Comparison of ENCODE assay signal across 25 cellular contexts in the genomic region with DNA sequence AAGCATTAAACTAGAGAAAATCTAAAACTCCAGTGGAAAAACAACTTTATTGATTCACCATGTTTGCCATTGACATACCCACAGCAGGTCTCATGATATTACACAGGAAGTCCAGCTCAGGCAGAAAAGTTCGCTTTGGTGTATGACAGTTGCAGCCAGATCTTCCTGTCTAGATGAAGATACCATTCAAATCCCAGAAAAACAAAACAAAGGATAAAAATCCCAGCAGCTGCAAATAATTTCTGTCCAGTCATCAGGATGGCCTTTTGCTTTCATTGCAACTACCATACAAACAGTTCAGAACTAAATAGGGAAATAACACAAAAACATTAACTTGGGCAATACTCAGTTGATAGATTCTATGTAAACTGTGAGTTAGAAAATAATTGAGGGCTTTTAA.
DNase-seq lines count a peak whose midpoint lies in the region; ATAC-seq and TF ChIP-seq lines count a peak whose summit lies in the region.
"Had no signal": no experiment of that assay in that cellular context is flagged by ENCODE, and none has a peak within 500 bp of the region (broad histone marks: within the 10 kb centered on the region; RNA-seq: fewer than 3 reads in every experiment).

No MANE protein-coding gene starts in this region.

- no peak for ATAC-seq in GM21529 (IDR thresholded peaks at IDR 0.05; ENCODE audit: unreplicated experiment)
- ATAC-seq: body of pancreas; naive thymus-derived CD4-positive, alpha-beta T cell; pancreas had no signal

- H3K4me1 ChIP-seq in effector memory CD4-positive, alpha-beta T cell (ENCODE audit: control insufficient read depth, insufficient read depth, low read length, poor library complexity, severe bottlenecking) = no peaks in the 10 kb centered on the region
- H3K4me1 ChIP-seq: body of pancreas, colonic mucosa, pancreas, sigmoid colon, transverse colon had no signal

- TF ChIP-seq CTCF in brain microvascular endothelial cell (IDR thresholded peaks at IDR 0.05; ENCODE audit: low read depth, low read length, missing control alignments) = no peak

- no peak overlapping the region for H3K4me3 ChIP-seq in brain microvascular endothelial cell (ENCODE audit: low read depth, low read length)
- H3K4me3 ChIP-seq in effector memory CD4-positive, alpha-beta T cell (ENCODE audit: insufficient read depth, low read depth, low read length, poor library complexity, severe bottlenecking) = no peak overlapping the region
- H3K4me3 ChIP-seq: body of pancreas, colonic mucosa, lung, pancreas, sigmoid colon, transverse colon had no signal

- no peaks in the 10 kb centered on the region for H3K27me3 ChIP-seq in brain microvascular endothelial cell (replicated peaks)
- no peaks in the 10 kb centered on the region for H3K27me3 ChIP-seq in effector memory CD4-positive, alpha-beta T cell (replicated peaks; ENCODE audit: control insufficient read depth, insufficient read depth, low read length, poor library complexity, severe bottlenecking)
- H3K27me3 ChIP-seq: body of pancreas, colonic mucosa, pancreas, sigmoid colon, transverse colon had no signal

- in situ Hi-C loops in brain microvascular endothelial cell (cut with HindIII; ENCODE audit: low pct_ligation_motif_present, low sequenced_read_pairs) = no loop called here

- no peak overlapping the region for H3K27ac ChIP-seq in brain microvascular endothelial cell
- H3K27ac ChIP-seq in effector memory CD4-positive, alpha-beta T cell (ENCODE audit: insufficient read depth, low read length, poor library complexity, severe bottlenecking) = no peak overlapping the region
- H3K27ac ChIP-seq: body of pancreas, colonic mucosa, HL-60, pancreas, sigmoid colon, transverse colon had no signal

- peak; percentile 36 for DNase-seq in GM03348 (ENCODE audit: low spot score)
- peak; percentile 5 for DNase-seq in brain microvascular endothelial cell
- DNase-seq in hepatic stellate cell (ENCODE audit: low spot score) = peak; percentile 1
- peak; percentile 9 for DNase-seq in stromal cell of bone marrow (ENCODE audit: low read depth)
- no peak for DNase-seq in midbrain (lab: John Stamatoyannopoulos, UW)
- no peak for DNase-seq in effector memory CD4-positive, alpha-beta T cell
- DNase-seq: activated CD4-positive, alpha-beta T cell treated with anti-CD3 and anti-CD28 coated beads, Interleukin-2, amount 10 ng/mL, durations not matched to agents 24 days and 14 days; activated naive CD8-positive, alpha-beta T cell treated with anti-CD3 and anti-CD28 coated beads, Interleukin-2, amount 10 ng/mL, durations not matched to agents 7 days and 5 days; body of pancreas; C1 segment of cervical spinal cord; Calu3; colonic mucosa; EL; hypothalamus; naive thymus-derived CD4-positive, alpha-beta T cell; NCI-H187; pancreas; SHP77 treated with DMSO at 0.1 percent for 48 hours; sigmoid colon; stimulated activated CD4-positive, alpha-beta T cell treated with anti-CD3 and anti-CD28 coated beads, Interleukin-1b, Interleukin-23, amount 100 ng/mL, for 48 hours; stimulated activated naive CD4-positive, alpha-beta T cell; transverse colon had no signal

- H3K9me3 ChIP-seq in effector memory CD4-positive, alpha-beta T cell (ENCODE audit: control insufficient read depth, low read length) = no peaks in the 10 kb centered on the region
- H3K9me3 ChIP-seq: colonic mucosa, pancreas, transverse colon had no signal

- H3K36me3 ChIP-seq in brain microvascular endothelial cell (replicated peaks) = no peaks in the 10 kb centered on the region
- H3K36me3 ChIP-seq in effector memory CD4-positive, alpha-beta T cell (ENCODE audit: control insufficient read depth, insufficient read depth, low read length) = no peaks in the 10 kb centered on the region
- H3K36me3 ChIP-seq: colonic mucosa, pancreas, sigmoid colon, transverse colon had no signal

Comparison
In these comparisons a context has a peak if more than half of its experiments do, and no peak if none do; other contexts are left out.
1. DNase-seq: peak in GM03348 (single experiment), brain microvascular endothelial cell (single experiment), hepatic stellate cell (single experiment) and stromal cell of bone marrow (single experiment); none in midbrain (single experiment) and effector memory CD4-positive, alpha-beta T cell (0 of 3).